In the genomic region with DNA sequence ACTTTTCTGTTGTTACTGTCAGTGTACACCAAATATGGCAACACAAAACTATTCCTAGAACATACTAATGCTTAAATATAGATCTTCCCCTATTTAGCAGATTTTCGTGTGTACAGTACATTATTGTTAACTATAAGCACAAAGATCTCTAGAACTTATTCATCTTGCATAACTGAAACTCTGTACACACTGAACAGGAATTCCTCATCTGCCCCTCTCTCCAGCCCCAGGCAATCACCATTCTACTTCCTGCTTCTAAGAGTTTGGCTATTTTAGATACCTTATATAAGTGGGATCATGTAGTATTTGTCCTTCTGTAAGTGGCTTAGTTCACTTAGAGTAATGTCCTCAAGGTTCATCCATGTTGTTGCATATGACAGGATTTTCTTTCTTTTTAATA, we compare ENCODE assay signal across 32 cellular contexts.
"Had no signal": no experiment of that assay in that cellular context is flagged by ENCODE, and none has a peak within 500 bp of the region (broad histone marks: within the 10 kb centered on the region; RNA-seq: fewer than 3 reads in every experiment).

No MANE protein-coding gene starts in this region.

- H3K27me3 Mint-ChIP-seq: activated CD4-positive, alpha-beta memory T cell treated with anti-CD3 and anti-CD28 coated beads for 36 hours; activated naive CD4-positive, alpha-beta T cell treated with anti-CD3 and anti-CD28 coated beads, Interleukin-2, amount 50 U/mL, for 24 hours; activated naive CD8-positive, alpha-beta T cell had no signal

- H3K4me3 Mint-ChIP-seq: activated B cell treated with CpG ODN at 0.5 μM for 24 hours; activated CD4-positive, alpha-beta memory T cell treated with anti-CD3 and anti-CD28 coated beads for 36 hours; activated CD4-positive, alpha-beta T cell treated with anti-CD3 and anti-CD28 coated beads, Interleukin-2, amount 10 ng/mL, durations not matched to agents 24 days and 14 days; activated CD8-positive, alpha-beta memory T cell treated with anti-CD3 and anti-CD28 coated beads, Interleukin-2, amount 10 ng/mL, durations not matched to agents 7 days and 5 days; activated CD8-positive, alpha-beta T cell treated with anti-CD3 and anti-CD28 coated beads, Interleukin-2, amount 10 ng/mL, durations not matched to agents 7 days and 5 days; activated naive CD4-positive, alpha-beta T cell treated with anti-CD3 and anti-CD28 coated beads, Interleukin-2, amount 10 ng/mL, durations not matched to agents 7 days and 5 days; activated naive CD4-positive, alpha-beta T cell treated with anti-CD3 and anti-CD28 coated beads, Interleukin-2, amount 50 U/mL, for 24 hours; activated naive CD8-positive, alpha-beta T cell; activated naive CD8-positive, alpha-beta T cell treated with anti-CD3 and anti-CD28 coated beads, Interleukin-2, amount 10 ng/mL, durations not matched to agents 7 days and 5 days; activated naive CD8-positive, alpha-beta T cell treated with anti-CD3 and anti-CD28 coated beads, Interleukin-2, amount 50 U/mL, for 24 hours; activated T-cell treated with anti-CD3 and anti-CD28 coated beads, Interleukin-2, amount 50 U/mL, for 24 hours; brain; T-helper 1 cell treated with Interleukin-12 subunit alpha and Interleukin-12 subunit beta and Interleukin-4 antibody, amounts not matched to agents 30 μg/mL and 1 μg/mL, for 36 hours; T-helper 2 cell treated with Interferon-gamma antibody and Interleukin-4, amounts not matched to agents 5 μg/mL and 100 μg/mL, for 36 hours had no signal

- H3K27ac Mint-ChIP-seq: activated B cell treated with CpG ODN at 0.5 μM for 24 hours; activated CD4-positive, alpha-beta memory T cell treated with anti-CD3 and anti-CD28 coated beads for 36 hours; activated CD4-positive, alpha-beta T cell treated with anti-CD3 and anti-CD28 coated beads, Interleukin-2, amount 10 ng/mL, durations not matched to agents 24 days and 14 days; activated CD8-positive, alpha-beta memory T cell treated with anti-CD3 and anti-CD28 coated beads, Interleukin-2, amount 10 ng/mL, durations not matched to agents 7 days and 5 days; activated CD8-positive, alpha-beta T cell treated with anti-CD3 and anti-CD28 coated beads, Interleukin-2, amount 10 ng/mL, durations not matched to agents 7 days and 5 days; activated naive CD4-positive, alpha-beta T cell treated with anti-CD3 and anti-CD28 coated beads, Interleukin-2, amount 10 ng/mL, durations not matched to agents 7 days and 5 days; activated naive CD4-positive, alpha-beta T cell treated with anti-CD3 and anti-CD28 coated beads, Interleukin-2, amount 50 U/mL, for 24 hours; activated naive CD8-positive, alpha-beta T cell; activated naive CD8-positive, alpha-beta T cell treated with anti-CD3 and anti-CD28 coated beads, Interleukin-2, amount 10 ng/mL, durations not matched to agents 7 days and 5 days; activated naive CD8-positive, alpha-beta T cell treated with anti-CD3 and anti-CD28 coated beads, Interleukin-2, amount 50 U/mL, for 24 hours; activated T-cell treated with anti-CD3 and anti-CD28 coated beads, Interleukin-2, amount 50 U/mL, for 24 hours; activated T-helper 2 cell treated with anti-CD3 and anti-CD28 coated beads, Interferon-gamma antibody, Interleukin-2, Interleukin-4, amounts not matched to agents 10 μg/mL and 5 μg/mL and 100 μg/mL, durations not matched to agents 14 hours and 24 hours and 36 hours; T-helper 1 cell treated with Interleukin-12 subunit alpha and Interleukin-12 subunit beta and Interleukin-4 antibody, amounts not matched to agents 30 μg/mL and 1 μg/mL, for 36 hours; T-helper 2 cell treated with Interferon-gamma antibody and Interleukin-4, amounts not matched to agents 5 μg/mL and 100 μg/mL, for 36 hours had no signal

- ATAC-seq: activated CD8-positive, alpha-beta memory T cell treated with anti-CD3 and anti-CD28 coated beads, Interleukin-2, amount 10 ng/mL, durations not matched to agents 7 days and 5 days; activated CD8-positive, alpha-beta T cell treated with anti-CD3 and anti-CD28 coated beads, Interleukin-2, amount 10 ng/mL, durations not matched to agents 7 days and 5 days; activated naive CD8-positive, alpha-beta T cell treated with anti-CD3 and anti-CD28 coated beads, Interleukin-2, amount 50 U/mL, for 24 hours had no signal

- DNase-seq: activated B cell treated with CpG ODN at 0.5 μM for 24 hours; activated CD4-positive, alpha-beta memory T cell treated with anti-CD3 and anti-CD28 coated beads for 36 hours; activated CD4-positive, alpha-beta T cell treated with anti-CD3 and anti-CD28 coated beads for 4 hours; activated CD4-positive, alpha-beta T cell treated with anti-CD3 and anti-CD28 coated beads, Interleukin-2, amount 10 ng/mL, durations not matched to agents 24 days and 14 days; activated CD4-positive, alpha-beta T cell treated with anti-CD3 and anti-CD28 coated beads, Interleukin-2, amount 50 U/mL, for 1 hour; activated CD4-positive, alpha-beta T cell treated with anti-CD3 and anti-CD28 coated beads, Interleukin-2, amount 50 U/mL, for 4 hours; activated CD4-positive, CD25-positive, alpha-beta regulatory T cell treated with anti-CD3 and anti-CD28 coated beads, Interleukin-2, amount 50 U/mL, for 72 hours; activated CD8-positive, alpha-beta memory T cell treated with anti-CD3 and anti-CD28 coated beads for 24 hours; activated CD8-positive, alpha-beta memory T cell treated with anti-CD3 and anti-CD28 coated beads, Interleukin-2, amount 10 ng/mL, durations not matched to agents 7 days and 5 days; activated CD8-positive, alpha-beta memory T cell treated with anti-CD3 and anti-CD28 coated beads, Interleukin-2, amount 50 U/mL, for 48 hours; activated CD8-positive, alpha-beta T cell treated with anti-CD3 and anti-CD28 coated beads, Interleukin-2, amount 10 ng/mL, durations not matched to agents 7 days and 5 days; activated effector memory CD4-positive, alpha-beta T cell treated with Interleukin-2 at 50 U/mL for 16 hours; activated gamma-delta T cell; activated naive CD4-positive, alpha-beta T cell treated with anti-CD3 and anti-CD28 coated beads, Interleukin-2, amount 10 ng/mL, durations not matched to agents 7 days and 5 days; activated naive CD4-positive, alpha-beta T cell treated with Interleukin-2 at 50 U/mL for 16 hours; activated naive CD8-positive, alpha-beta T cell treated with anti-CD3 and anti-CD28 coated beads, Interleukin-2, amount 10 ng/mL, durations not matched to agents 7 days and 5 days; activated naive CD8-positive, alpha-beta T cell treated with anti-CD3 and anti-CD28 coated beads, Interleukin-2, amount 50 U/mL, for 24 hours; activated T-cell treated with anti-CD3 and anti-CD28 coated beads, Interleukin-2, amount 50 U/mL, for 24 hours; activated T-cell treated with anti-CD3 and anti-CD28 coated beads, Interleukin-2, amount 50 U/mL, for 48 hours; amygdala; anterior cingulate cortex; central memory CD4-positive, alpha-beta T cell; T-helper 1 cell; T-helper 2 cell; T-helper 9 cell had no signal

- H3K4me3 ChIP-seq: ascending aorta had no signal
